ENCODE assay signal across 21 cellular contexts in the genomic region with DNA sequence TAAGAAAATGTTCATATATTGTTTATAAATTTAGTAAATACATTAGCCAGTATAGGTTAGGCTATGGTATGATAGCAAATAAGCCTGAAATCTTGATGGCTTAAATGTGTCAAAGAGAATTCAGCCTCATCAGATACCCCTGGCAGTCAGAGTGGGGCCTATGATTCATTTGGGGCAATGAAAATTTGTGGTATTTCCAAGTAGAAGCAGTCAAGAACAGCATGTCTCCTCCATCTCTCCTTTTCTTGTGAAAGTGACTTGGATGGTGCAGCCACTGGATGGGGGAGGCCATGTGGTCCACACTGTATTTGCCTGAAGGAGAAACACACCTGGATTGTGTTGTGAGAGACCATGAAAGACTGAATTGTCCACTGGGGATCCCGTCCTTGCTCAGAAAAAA.
DNase-seq lines count a peak whose midpoint lies in the region; ATAC-seq, FAIRE-seq and TF ChIP-seq lines count a peak whose summit lies in the region.
"Had no signal": no experiment of that assay in that cellular context is flagged by ENCODE, and none has a peak within 500 bp of the region (broad histone marks: within the 10 kb centered on the region; RNA-seq: fewer than 3 reads in every experiment).

No MANE protein-coding gene starts in this region.

- H3K4me3 Mint-ChIP-seq in activated CD8-positive, alpha-beta T cell treated with anti-CD3 and anti-CD28 coated beads for 36 hours = no peak overlapping the region
- no peak overlapping the region for H3K4me3 Mint-ChIP-seq in activated CD8-positive, alpha-beta T cell treated with anti-CD3 and anti-CD28 coated beads, Interleukin-2, amount 10 ng/mL, durations not matched to agents 7 days and 5 days
- H3K4me3 Mint-ChIP-seq in stimulated activated naive B cell treated with anti-CD40 and anti-IgM and Interleukin-4, amounts not matched to agents 10 μg/mL and 1 μg/mL and 100 μg/mL, for 72 hours = no peak overlapping the region
- H3K4me3 Mint-ChIP-seq in activated T-cell treated with anti-CD3 and anti-CD28 coated beads, Interleukin-2, amount 50 U/mL, for 4 hours = no peak overlapping the region
- no peak overlapping the region for H3K4me3 Mint-ChIP-seq in CD14-positive monocyte
- H3K4me3 Mint-ChIP-seq: CD8-positive, alpha-beta T cell; HFFc6 had no signal

- H3K4me1 ChIP-seq in OCI-LY1 (ENCODE audit: insufficient read depth, low read length, severe bottlenecking) = peaks cover 47% of the 10 kb centered on the region
- H3K4me1 ChIP-seq: Peyer's patch had no signal

- no peaks in the 10 kb centered on the region for H3F3A ChIP-seq in OCI-LY1 (ENCODE audit: insufficient read depth, low read length)

- H2AFZ ChIP-seq in OCI-LY1 (ENCODE audit: low read length) = no peak overlapping the region

- peaks cover 3% of the 10 kb centered on the region for H3K9me3 Mint-ChIP-seq in activated CD8-positive, alpha-beta T cell treated with anti-CD3 and anti-CD28 coated beads for 36 hours
- peaks cover 4% of the 10 kb centered on the region for H3K9me3 Mint-ChIP-seq in activated CD8-positive, alpha-beta T cell treated with anti-CD3 and anti-CD28 coated beads, Interleukin-2, amount 10 ng/mL, durations not matched to agents 7 days and 5 days (ENCODE audit: insufficient read depth)
- peaks cover 4 to 9% of the 10 kb centered on the region in 2 donors for H3K9me3 Mint-ChIP-seq in stimulated activated naive B cell treated with anti-CD40 and anti-IgM and Interleukin-4, amounts not matched to agents 10 μg/mL and 1 μg/mL and 100 μg/mL, for 72 hours
- H3K9me3 Mint-ChIP-seq in activated T-cell treated with anti-CD3 and anti-CD28 coated beads, Interleukin-2, amount 50 U/mL, for 4 hours = no peaks in the 10 kb centered on the region
- H3K9me3 Mint-ChIP-seq in CD14-positive monocyte = peaks cover 0 to 14% (median 9%) of the 10 kb centered on the region in 7 donors
- H3K9me3 Mint-ChIP-seq: CD8-positive, alpha-beta T cell; HFFc6 had no signal

- no peak overlapping the region for H3K4me2 ChIP-seq in OCI-LY1 (ENCODE audit: low read length)
- H3K4me2 ChIP-seq: BLaER1, KMS-11 had no signal

- peak overlapping the region; percentile 39 for H3K27ac ChIP-seq in OCI-LY1 (ENCODE audit: low read depth, low read length, poor library complexity, severe bottlenecking)
- H3K27ac ChIP-seq: BLaER1, KMS-11, Peyer's patch had no signal

- peak; percentile 22 for DNase-seq in activated CD8-positive, alpha-beta T cell treated with anti-CD3 and anti-CD28 coated beads for 36 hours
- DNase-seq in activated CD8-positive, alpha-beta T cell treated with anti-CD3 and anti-CD28 coated beads, Interleukin-2, amount 10 ng/mL, durations not matched to agents 7 days and 5 days = no peak
- DNase-seq in bronchial epithelial cell (ENCODE audit: low read depth) (no peak), CD14-positive monocyte (ENCODE audit: low spot score) (no peak)
- no peak for DNase-seq in stimulated activated naive B cell treated with anti-CD40 and anti-IgM and Interleukin-4, amounts not matched to agents 10 μg/mL and 1 μg/mL and 100 μg/mL, for 72 hours
- DNase-seq in stimulated activated CD4-positive, alpha-beta T cell treated with anti-CD3 and anti-CD28 coated beads, Interleukin-12 subunit alpha, Interleukin-12 subunit beta, amount 100 ng/mL, for 4 hours = no peak
- no peak for DNase-seq in activated T-cell treated with anti-CD3 and anti-CD28 coated beads, Interleukin-2, amount 50 U/mL, for 4 hours
- DNase-seq: Calu3; CD8-positive, alpha-beta T cell; H7; HFFc6; NCI-H1048; NCI-H1436; NCI-H2029; NCI-H345; NCI-H524 treated with DMSO at 0.1 percent for 48 hours; Peyer's patch had no signal

- H3K36me3 Mint-ChIP-seq in activated CD8-positive, alpha-beta T cell treated with anti-CD3 and anti-CD28 coated beads for 36 hours (ENCODE audit: low read depth) = no peaks in the 10 kb centered on the region
- peaks cover 3% of the 10 kb centered on the region for H3K36me3 Mint-ChIP-seq in activated CD8-positive, alpha-beta T cell treated with anti-CD3 and anti-CD28 coated beads, Interleukin-2, amount 10 ng/mL, durations not matched to agents 7 days and 5 days (ENCODE audit: low read depth)
- peaks cover 12 to 14% of the 10 kb centered on the region in 2 donors for H3K36me3 Mint-ChIP-seq in stimulated activated naive B cell treated with anti-CD40 and anti-IgM and Interleukin-4, amounts not matched to agents 10 μg/mL and 1 μg/mL and 100 μg/mL, for 72 hours
- H3K36me3 Mint-ChIP-seq in activated T-cell treated with anti-CD3 and anti-CD28 coated beads, Interleukin-2, amount 50 U/mL, for 4 hours (ENCODE audit: insufficient read depth) = no peaks in the 10 kb centered on the region
- H3K36me3 Mint-ChIP-seq in CD14-positive monocyte = peaks cover 28 to 41% of the 10 kb centered on the region in 2 donors
- H3K36me3 Mint-ChIP-seq: CD8-positive, alpha-beta T cell had no signal

- peak; percentile 52 for FAIRE-seq in bronchial epithelial cell (lab: Jason Lieb, UNC)

- H3K9me2 ChIP-seq in OCI-LY1 (ENCODE audit: low read depth, low read length) = no peaks in the 10 kb centered on the region

- H3K9ac ChIP-seq in OCI-LY1 (ENCODE audit: low read length) = no peak overlapping the region
- H3K9ac ChIP-seq: BLaER1, KMS-11 had no signal

- intact Hi-C loops in activated CD8-positive, alpha-beta T cell treated with anti-CD3 and anti-CD28 coated beads for 36 hours (cut with micrococcal nuclease) = no loop called here
- intact Hi-C loops in CD14-positive monocyte (cut with micrococcal nuclease) = no loop called here

- ATAC-seq in activated CD8-positive, alpha-beta T cell treated with anti-CD3 and anti-CD28 coated beads for 36 hours = peak; percentile 71
- no peak for ATAC-seq in activated CD8-positive, alpha-beta T cell treated with anti-CD3 and anti-CD28 coated beads, Interleukin-2, amount 10 ng/mL, durations not matched to agents 7 days and 5 days
- ATAC-seq in stimulated activated naive B cell treated with anti-CD40 and anti-IgM and Interleukin-4, amounts not matched to agents 10 μg/mL and 1 μg/mL and 100 μg/mL, for 72 hours (replicated peaks) = peak; percentile 31 to 47
- no peak for ATAC-seq in activated T-cell treated with anti-CD3 and anti-CD28 coated beads, Interleukin-2, amount 50 U/mL, for 4 hours
- ATAC-seq: CD8-positive, alpha-beta T cell; Right ventricle myocardium inferior had no signal

- H3K27me3 ChIP-seq in OCI-LY1 (ENCODE audit: insufficient read depth, low read length) (no peaks in the 10 kb centered on the region), bronchial epithelial cell (ENCODE audit: control insufficient read depth, insufficient read depth, low read length) (no peaks in the 10 kb centered on the region)
- H3K27me3 ChIP-seq: BLaER1, Peyer's patch had no signal

- 0 out of 2 replicates have a peak, but pooled peaks cover 2% of the 10 kb centered on the region for H3K9me3 ChIP-seq in OCI-LY1 (ENCODE audit: low read length)
- H3K9me3 ChIP-seq: Peyer's patch had no signal

- CTCF ChIA-PET in activated CD8-positive, alpha-beta T cell treated with anti-CD3 and anti-CD28 coated beads for 36 hours (lab: Charles Lee) = interaction anchor here (0.6 kb wide), 1 partner anchor 14 kb away, joined by 3 read pairs; no protein-coding TSS in a partner anchor
- CTCF ChIA-PET in activated CD8-positive, alpha-beta T cell treated with anti-CD3 and anti-CD28 coated beads, Interleukin-2, amount 10 ng/mL, durations not matched to agents 7 days and 5 days (lab: Charles Lee) = no interaction called here

- H3K4me3 ChIP-seq in OCI-LY1 (ENCODE audit: low read depth, low read length, poor library complexity, severe bottlenecking) (no peak overlapping the region), bronchial epithelial cell (ENCODE audit: low read depth, low read length) (no peak overlapping the region)
- H3K4me3 ChIP-seq: BLaER1, Peyer's patch had no signal

- peaks cover 2% of the 10 kb centered on the region for H3K27me3 Mint-ChIP-seq in activated CD8-positive, alpha-beta T cell treated with anti-CD3 and anti-CD28 coated beads for 36 hours
- peaks cover 4% of the 10 kb centered on the region for H3K27me3 Mint-ChIP-seq in activated CD8-positive, alpha-beta T cell treated with anti-CD3 and anti-CD28 coated beads, Interleukin-2, amount 10 ng/mL, durations not matched to agents 7 days and 5 days (ENCODE audit: low read depth)
- H3K27me3 Mint-ChIP-seq in stimulated activated naive B cell treated with anti-CD40 and anti-IgM and Interleukin-4, amounts not matched to agents 10 μg/mL and 1 μg/mL and 100 μg/mL, for 72 hours = no peaks in the 10 kb centered on the region
- H3K27me3 Mint-ChIP-seq in activated T-cell treated with anti-CD3 and anti-CD28 coated beads, Interleukin-2, amount 50 U/mL, for 4 hours (ENCODE audit: low read depth) = peaks cover 4% of the 10 kb centered on the region
- peaks cover 1 to 4% (median 4%) of the 10 kb centered on the region in 3 donors for H3K27me3 Mint-ChIP-seq in CD14-positive monocyte (ENCODE audit: low read depth in 3 of 3)

- peaks cover 10% of the 10 kb centered on the region for H3K4me1 Mint-ChIP-seq in activated CD8-positive, alpha-beta T cell treated with anti-CD3 and anti-CD28 coated beads for 36 hours (ENCODE audit: low read depth)
- H3K4me1 Mint-ChIP-seq in activated CD8-positive, alpha-beta T cell treated with anti-CD3 and anti-CD28 coated beads, Interleukin-2, amount 10 ng/mL, durations not matched to agents 7 days and 5 days (ENCODE audit: low read depth) = peaks cover 13% of the 10 kb centered on the region
- peaks cover 40 to 66% of the 10 kb centered on the region in 2 donors for H3K4me1 Mint-ChIP-seq in stimulated activated naive B cell treated with anti-CD40 and anti-IgM and Interleukin-4, amounts not matched to agents 10 μg/mL and 1 μg/mL and 100 μg/mL, for 72 hours
- H3K4me1 Mint-ChIP-seq in activated T-cell treated with anti-CD3 and anti-CD28 coated beads, Interleukin-2, amount 50 U/mL, for 4 hours (ENCODE audit: low read depth) = peaks cover 15% of the 10 kb centered on the region
- H3K4me1 Mint-ChIP-seq in CD14-positive monocyte = peaks cover 12% of the 10 kb centered on the region

- no peak overlapping the region for H3K27ac Mint-ChIP-seq in activated CD8-positive, alpha-beta T cell treated with anti-CD3 and anti-CD28 coated beads for 36 hours
- no peak overlapping the region for H3K27ac Mint-ChIP-seq in activated CD8-positive, alpha-beta T cell treated with anti-CD3 and anti-CD28 coated beads, Interleukin-2, amount 10 ng/mL, durations not matched to agents 7 days and 5 days
- no peak overlapping the region for H3K27ac Mint-ChIP-seq in stimulated activated naive B cell treated with anti-CD40 and anti-IgM and Interleukin-4, amounts not matched to agents 10 μg/mL and 1 μg/mL and 100 μg/mL, for 72 hours
- peak overlapping the region in 1 of 7 donors; percentile 2 for H3K27ac Mint-ChIP-seq in CD14-positive monocyte
- H3K27ac Mint-ChIP-seq: CD8-positive, alpha-beta T cell; HFFc6 had no signal

- POLR2A ChIA-PET in activated CD8-positive, alpha-beta T cell treated with anti-CD3 and anti-CD28 coated beads for 36 hours (lab: Charles Lee) = no interaction called here
- POLR2A ChIA-PET in activated CD8-positive, alpha-beta T cell treated with anti-CD3 and anti-CD28 coated beads, Interleukin-2, amount 10 ng/mL, durations not matched to agents 7 days and 5 days (lab: Charles Lee) = no interaction called here

- no peaks in the 10 kb centered on the region for H3K36me3 ChIP-seq in OCI-LY1 (ENCODE audit: insufficient read depth, low read length)
- no peaks in the 10 kb centered on the region for H3K36me3 ChIP-seq in bronchial epithelial cell (ENCODE audit: control insufficient read depth, insufficient read depth, low read length)
- H3K36me3 ChIP-seq: BLaER1, Peyer's patch had no signal

- no peak for TF ChIP-seq CTCF in activated CD8-positive, alpha-beta T cell treated with anti-CD3 and anti-CD28 coated beads for 36 hours (IDR thresholded peaks at IDR 0.05)
- TF ChIP-seq CTCF in OCI-LY1 (IDR thresholded peaks at IDR 0.05; ENCODE audit: low read length) (no peak), bronchial epithelial cell (IDR thresholded peaks at IDR 0.05; ENCODE audit: insufficient read depth, low read length, severe bottlenecking) (no peak), CD14-positive monocyte (IDR thresholded peaks at IDR 0.05) (no peak)

- H4K20me1 ChIP-seq in OCI-LY1 (ENCODE audit: insufficient read depth, low read length) = no peaks in the 10 kb centered on the region
- H4K20me1 ChIP-seq: BLaER1 had no signal

- no peaks in the 10 kb centered on the region for H3K79me2 ChIP-seq in OCI-LY1 (ENCODE audit: insufficient read depth, low read length)

Comparison
In these comparisons a context has a peak if more than half of its experiments do, and no peak if none do; other contexts are left out.
1. ATAC-seq: peak in activated CD8-positive, alpha-beta T cell treated with anti-CD3 and anti-CD28 coated beads for 36 hours (single experiment) and stimulated activated naive B cell treated with anti-CD40 and anti-IgM and Interleukin-4, amounts not matched to agents 10 μg/mL and 1 μg/mL and 100 μg/mL, for 72 hours (2 of 2); none in activated CD8-positive, alpha-beta T cell treated with anti-CD3 and anti-CD28 coated beads, Interleukin-2, amount 10 ng/mL, durations not matched to agents 7 days and 5 days (single experiment) and activated T-cell treated with anti-CD3 and anti-CD28 coated beads, Interleukin-2, amount 50 U/mL, for 4 hours (0 of 2).